ENCODE assay signal across 9 cellular contexts in the genomic region with DNA sequence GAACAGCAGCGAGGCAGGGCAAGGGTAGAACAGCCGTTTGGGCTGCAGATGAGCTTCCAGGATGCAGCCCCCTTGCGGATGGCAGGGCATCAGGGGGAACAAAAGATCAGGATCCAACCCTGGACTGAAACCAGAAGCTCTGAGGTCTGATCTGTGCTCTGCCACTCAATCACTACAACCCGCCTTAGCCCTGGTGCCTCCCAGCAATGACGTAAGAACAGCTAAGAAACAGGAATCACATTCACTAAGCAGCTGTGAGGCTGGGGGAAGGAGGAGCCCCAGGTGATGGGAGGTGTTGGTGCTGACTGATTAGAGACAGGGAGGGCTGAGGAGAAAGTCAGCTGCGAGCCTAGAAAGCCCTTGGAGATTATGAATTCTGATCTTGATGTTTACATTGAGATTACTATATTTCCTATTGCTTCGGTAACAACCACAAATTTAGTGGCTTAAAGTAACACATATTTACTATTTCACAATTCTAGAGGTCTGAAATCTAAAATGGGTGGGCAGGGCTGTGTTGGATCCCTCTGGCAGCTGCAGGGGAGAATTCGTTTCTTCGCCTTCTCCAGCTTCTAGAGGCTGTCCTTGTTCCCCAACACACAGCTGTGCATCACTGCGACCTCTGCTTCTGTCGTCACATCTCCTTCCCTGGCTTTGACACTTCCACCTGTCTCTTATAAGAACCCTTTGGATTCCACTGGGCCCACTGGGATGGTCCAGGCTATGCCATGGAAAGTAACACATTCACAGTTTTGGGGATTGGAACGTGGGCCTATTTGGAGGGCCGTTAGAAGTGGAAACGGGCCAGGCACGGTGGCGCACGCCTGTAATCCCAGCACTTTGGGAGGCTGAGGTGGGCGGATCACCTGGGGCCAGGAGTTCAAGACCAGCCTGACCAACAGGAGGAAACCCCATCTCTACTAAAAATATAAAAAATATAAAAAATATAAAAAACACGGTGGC. TPM values are rescaled to one million over a fixed set of nuclear protein-coding genes. Genes with fewer than 3 reads are reported as not detected.
DNase-seq lines count a peak whose midpoint lies in the region; ATAC-seq and TF ChIP-seq lines count a peak whose summit lies in the region.
"Had no signal": no experiment of that assay in that cellular context is flagged by ENCODE, and none has a peak within 500 bp of the region (broad histone marks: within the 10 kb centered on the region; RNA-seq: fewer than 3 reads in every experiment).

No MANE protein-coding gene starts in this region.

- H3K27ac ChIP-seq in trophoblast cell (ENCODE audit: low read depth, low read length) (peak overlapping the region; percentile 76), gastroesophageal sphincter (no peak overlapping the region)
- H3K27ac ChIP-seq: gastrocnemius medialis had no signal

- ATAC-seq in gastroesophageal sphincter, result no peak
- ATAC-seq in GM18870 (IDR thresholded peaks at IDR 0.05; ENCODE audit: unreplicated experiment), result no peak
- ATAC-seq: gastrocnemius medialis had no signal

- peaks cover 21 to 26% of the 10 kb centered on the region in 2 experiments for H3K4me1 ChIP-seq in trophoblast cell (ENCODE audit: control insufficient read depth in 1 of 2, insufficient read depth in 2 of 2, low read length in 2 of 2)
- H3K4me1 ChIP-seq in gastroesophageal sphincter, result peaks cover 0 to 44% (median 10%) of the 10 kb centered on the region in 3 donors

- H3K18ac ChIP-seq in trophoblast cell (ENCODE audit: low read length), result peak overlapping the region; percentile 35

- peaks cover 13% of the 10 kb centered on the region for H3K27me3 Mint-ChIP-seq in nephron progenitor cell (ENCODE audit: low read depth, poor library complexity)

- H3K4me3 Mint-ChIP-seq in nephron progenitor cell, result no peak overlapping the region

- no CpG with 5 or more reads among the region's 19 CpGs for WGBS in trophoblast cell (ENCODE audit: extremely low coverage, insufficient coverage, insufficient read length)
- 85 to 94% methylated on average over 5 to 12 of the region's 19 CpGs for WGBS in gastroesophageal sphincter (ENCODE audit: low coverage in 1 of 2), 2 donors

- H3K4me1 Mint-ChIP-seq in nephron progenitor cell, result peaks cover 55% of the 10 kb centered on the region

- H3K27ac Mint-ChIP-seq in nephron progenitor cell, result no peak overlapping the region

- H2BK12ac ChIP-seq in trophoblast cell (ENCODE audit: low read length), result peak overlapping the region; percentile 67

- H3K36me3 ChIP-seq in trophoblast cell (ENCODE audit: control insufficient read depth in 1 of 2, insufficient read depth in 2 of 2, low read length in 2 of 2) (no peaks in the 10 kb centered on the region), gastroesophageal sphincter (no peaks in the 10 kb centered on the region)
- H3K36me3 ChIP-seq: gastrocnemius medialis had no signal

- H3K9ac ChIP-seq in trophoblast cell (ENCODE audit: low read length), result no peak overlapping the region

- no peaks in the 10 kb centered on the region for H3K36me3 Mint-ChIP-seq in nephron progenitor cell (ENCODE audit: low read depth)

- DNase-seq in HuH-7 (ENCODE audit: low spot score) (peak; percentile 57), NCI-H510A (lab: John Stamatoyannopoulos, UW) (peak; percentile 63), ecto neural progenitor cell (ENCODE audit: low spot score) (peak; percentile 69), trophoblast cell (peak; percentile 90 to 92), nephron progenitor cell (no peak)
- DNase-seq: gastrocnemius medialis, NCI-H1105 had no signal

- peaks cover 3% of the 10 kb centered on the region for H3K79me2 ChIP-seq in trophoblast cell (ENCODE audit: control insufficient read depth, insufficient read depth, low read length, poor library complexity)

- no peaks in the 10 kb centered on the region for H3K9me3 Mint-ChIP-seq in nephron progenitor cell

- peak overlapping the region; percentile 10 for H3K4me2 ChIP-seq in trophoblast cell (ENCODE audit: low read length)

- H3K79me1 ChIP-seq in trophoblast cell (ENCODE audit: low read length), result peaks cover 29% of the 10 kb centered on the region

- peak overlapping the region; percentile 87 for H4K91ac ChIP-seq in trophoblast cell (ENCODE audit: low read depth, low read length)

- H4K12ac ChIP-seq in trophoblast cell (ENCODE audit: low read depth, low read length), result peak overlapping the region; percentile 76

- H3K27me3 ChIP-seq in trophoblast cell (ENCODE audit: insufficient read depth, low read length) (no peaks in the 10 kb centered on the region), gastroesophageal sphincter (no peaks in the 10 kb centered on the region)
- H3K27me3 ChIP-seq: gastrocnemius medialis had no signal

- peak overlapping the region; percentile 56 for H3K4ac ChIP-seq in trophoblast cell (ENCODE audit: low read depth, low read length)

- H3K4me3 ChIP-seq in trophoblast cell (ENCODE audit: low read depth, low read length), result no peak overlapping the region
- no peak overlapping the region for H3K4me3 ChIP-seq in gastroesophageal sphincter
- H3K4me3 ChIP-seq: gastrocnemius medialis had no signal

- H2AK5ac ChIP-seq in trophoblast cell (ENCODE audit: low read length), result peak overlapping the region; percentile 77

- peak overlapping the region; percentile 68 for H2AFZ ChIP-seq in trophoblast cell (ENCODE audit: insufficient read depth, low read length, poor library complexity)

- TF ChIP-seq EP300 in gastroesophageal sphincter (IDR thresholded peaks at IDR 0.05), result no peak

- H3K23ac ChIP-seq in trophoblast cell (ENCODE audit: low read length), result no peak overlapping the region

- peak overlapping the region; percentile 57 for H2BK5ac ChIP-seq in trophoblast cell (ENCODE audit: low read depth, low read length, poor library complexity)

- peak overlapping the region; percentile 49 for H4K8ac ChIP-seq in trophoblast cell (ENCODE audit: low read depth, low read length)

- TF ChIP-seq CTCF in nephron progenitor cell (IDR thresholded peaks at IDR 0.05) (no peak), gastroesophageal sphincter (IDR thresholded peaks at IDR 0.05) (no peak)

- TF ChIP-seq POLR2A in gastroesophageal sphincter (IDR thresholded peaks at IDR 0.05), result no peak

- H3K9me3 ChIP-seq in trophoblast cell (ENCODE audit: insufficient read depth, low read depth, low read length), result peaks cover 4% of the 10 kb centered on the region
- no peaks in the 10 kb centered on the region for H3K9me3 ChIP-seq in gastroesophageal sphincter
- H3K9me3 ChIP-seq: gastrocnemius medialis had no signal

- peak overlapping the region; percentile 81 for H2BK120ac ChIP-seq in trophoblast cell (ENCODE audit: insufficient read depth, low read length, poor library complexity)

- H3K14ac ChIP-seq in trophoblast cell (ENCODE audit: low read length), result peak overlapping the region; percentile 34

RNA-seq across cellular contexts. Expression of a gene that starts 6.1 kb away (rescaled TPM):
- 675 and 739 TPM in 2 replicates for polyA plus RNA-seq in trophoblast cell (2013)
- 100 to 1,000 TPM; 379 to 558 (median 468) TPM for total RNA-seq in gastroesophageal sphincter
